Comparison of ENCODE assay signal across 13 cellular contexts in genomic region chr1:27119270-27119618, GRCh38. TPM values are rescaled to one million over a fixed set of nuclear protein-coding genes. Genes with fewer than 3 reads are reported as not detected.
DNase-seq lines count a peak whose midpoint lies in the region.
"Had no signal": no experiment of that assay in that cellular context is flagged by ENCODE, and none has a peak within 500 bp of the region (broad histone marks: within the 10 kb centered on the region; RNA-seq: fewer than 3 reads in every experiment).

No MANE protein-coding gene starts in this region.

- H3K4me3 ChIP-seq in HUES64 (ENCODE audit: low read length) (no peak overlapping the region), duodenal mucosa (ENCODE audit: low read depth in 1 of 2, low read length in 2 of 2) (no peak overlapping the region), mesodermal cell (ENCODE audit: extremely low read depth, insufficient read depth, low read length, poor library complexity, severe bottlenecking) (no peak overlapping the region)
- H3K4me3 ChIP-seq: K562 had no signal

- peaks cover 7% of the 10 kb centered on the region for H3K36me3 Mint-ChIP-seq in activated T-cell treated with anti-CD3 and anti-CD28 coated beads, Interleukin-2, amount 50 U/mL, for 24 hours (ENCODE audit: low read depth)

- H3K9ac ChIP-seq in HUES64 (ENCODE audit: low read depth, low read length) (no peak overlapping the region), duodenal mucosa (ENCODE audit: low read depth in 1 of 2, low read length in 2 of 2) (no peak overlapping the region)

- no peak overlapping the region for H3K27ac Mint-ChIP-seq in activated T-cell treated with anti-CD3 and anti-CD28 coated beads, Interleukin-2, amount 50 U/mL, for 24 hours

- peaks cover 27% of the 10 kb centered on the region for H3K4me1 Mint-ChIP-seq in activated T-cell treated with anti-CD3 and anti-CD28 coated beads, Interleukin-2, amount 50 U/mL, for 24 hours (ENCODE audit: low read depth)

- H3K27me3 Mint-ChIP-seq in activated T-cell treated with anti-CD3 and anti-CD28 coated beads, Interleukin-2, amount 50 U/mL, for 24 hours: no peaks in the 10 kb centered on the region

- peak overlapping the region; percentile 58; the same call in 1 of the 2 replicates for H3K27ac ChIP-seq in HUES64 (ENCODE audit: low read depth, low read length)
- peak overlapping the region; percentile 73 for H3K27ac ChIP-seq in duodenal mucosa (ENCODE audit: low read depth, low read length)
- H3K27ac ChIP-seq in mesodermal cell (ENCODE audit: low read depth, low read length, severe bottlenecking): peak overlapping the region; percentile 60
- H3K27ac ChIP-seq in temporal lobe (ENCODE audit: low read depth, low read length): peak overlapping the region; percentile 75

- no peaks in the 10 kb centered on the region for H3K27me3 ChIP-seq in HUES64 (ENCODE audit: insufficient read depth, low read length)
- H3K27me3 ChIP-seq in duodenal mucosa (ENCODE audit: control insufficient read depth in 1 of 2, insufficient read depth in 2 of 2, low read length in 2 of 2): no peaks in the 10 kb centered on the region

- H3K9me3 Mint-ChIP-seq in activated T-cell treated with anti-CD3 and anti-CD28 coated beads, Interleukin-2, amount 50 U/mL, for 24 hours: no peaks in the 10 kb centered on the region

- no peaks in the 10 kb centered on the region for H3K36me3 ChIP-seq in HUES64 (ENCODE audit: insufficient read depth, low read length)
- no peaks in the 10 kb centered on the region for H3K36me3 ChIP-seq in duodenal mucosa (ENCODE audit: control insufficient read depth in 1 of 2, insufficient read depth in 2 of 2, low read length in 2 of 2)
- H3K36me3 ChIP-seq in mesodermal cell (ENCODE audit: control insufficient read depth, insufficient read depth, low read length): peaks cover under 1% of the 10 kb centered on the region

- DNase-seq in D341Med (ENCODE audit: low spot score): no peak
- DNase-seq in activated T-cell treated with anti-CD3 and anti-CD28 coated beads, Interleukin-2, amount 50 U/mL, for 24 hours: no peak
- DNase-seq in hypothalamus (lab: John Stamatoyannopoulos, UW): no peak
- DNase-seq in stimulated activated CD4-positive, alpha-beta T cell treated with anti-CD3 and anti-CD28 coated beads, Interleukin-1b, Interleukin-23, amount 100 ng/mL, for 48 hours: no peak
- DNase-seq: activated T-cell treated with anti-CD3 and anti-CD28 coated beads, Interleukin-2, amount 50 U/mL, for 48 hours; midbrain; NCI-H524 treated with DMSO at 0.1 percent for 48 hours; stimulated activated CD4-positive, alpha-beta T cell treated with anti-CD3 and anti-CD28 coated beads, Interleukin-4, amount 100 ng/mL, for 4 hours had no signal

- no peak overlapping the region for H3K4me3 Mint-ChIP-seq in activated T-cell treated with anti-CD3 and anti-CD28 coated beads, Interleukin-2, amount 50 U/mL, for 24 hours

- H3K9me3 ChIP-seq in HUES64 (ENCODE audit: insufficient read depth, low read depth, low read length): no peaks in the 10 kb centered on the region
- H3K9me3 ChIP-seq in duodenal mucosa (ENCODE audit: control insufficient read depth in 1 of 2, low read length in 2 of 2): no peaks in the 10 kb centered on the region
- H3K9me3 ChIP-seq in mesodermal cell (ENCODE audit: control insufficient read depth, low read length): no peaks in the 10 kb centered on the region

- peaks cover 21% of the 10 kb centered on the region; the same call in 1 of the 2 replicates for H3K4me1 ChIP-seq in HUES64 (ENCODE audit: insufficient read depth, low read length)
- peaks cover 60 to 78% of the 10 kb centered on the region in 2 donors for H3K4me1 ChIP-seq in duodenal mucosa (ENCODE audit: control insufficient read depth in 1 of 2, insufficient read depth in 2 of 2, low read length in 2 of 2)
- peaks cover 41% of the 10 kb centered on the region for H3K4me1 ChIP-seq in mesodermal cell (ENCODE audit: control insufficient read depth, insufficient read depth, low read length, poor library complexity, severe bottlenecking)

- WGBS in HUES64: 89% methylated on average over 4 of the region's 4 CpGs
- 84 to 93% methylated on average over 4 of the region's 4 CpGs for WGBS in mesodermal cell (ENCODE audit: insufficient coverage in 2 of 2), 2 experiments

RNA-seq across cellular contexts. Expression of gene SLC9A1, which starts 35.7 kb away (rescaled TPM):
- 17.4 TPM for polyA plus RNA-seq in HUES64 (2013, experiment 1 of 2)
- polyA plus RNA-seq in HUES64 (2013, experiment 2 of 2): 16.9 TPM
- 24.1 TPM for polyA plus RNA-seq in mesodermal cell (2013, experiment 1 of 2)
- polyA plus RNA-seq in mesodermal cell (2013, experiment 2 of 2): 20.2 TPM
- 2.5 TPM for total RNA-seq in temporal lobe
